ENCODE assay signal across 8 cellular contexts in genomic region chr10:131053192-131053591, GRCh38.
"Had no signal": no experiment of that assay in that cellular context is flagged by ENCODE, and none has a peak within 500 bp of the region (broad histone marks: within the 10 kb centered on the region; RNA-seq: fewer than 3 reads in every experiment).

No MANE protein-coding gene starts in this region.

- FAIRE-seq: G401.6, GM12878, GM12891, GM12892, GM18507, GM19239 had no signal

- ATAC-seq: GM12878 had no signal

- DNase-seq: GDM1, GF-D8 had no signal

- H3K4me3 ChIP-seq: GM12878 had no signal
